8 cellular contexts compared by ENCODE assay signal in genomic region chr9:19174127-19174921, GRCh38. TPM values are rescaled to one million over a fixed set of nuclear protein-coding genes. Genes with fewer than 3 reads are reported as not detected.
A peak's percentile ranks its signal among the peaks of the same experiment; 100 is the strongest.
DNase-seq lines count a peak whose midpoint lies in the region; ATAC-seq, FAIRE-seq and TF ChIP-seq lines count a peak whose summit lies in the region.

No MANE protein-coding gene starts in this region.

- intact Hi-C loops in HepG2 (cut with micrococcal nuclease; ENCODE audit: unreplicated experiment): loop anchor here (1.0 to 5.0 kb wide), 4 partner anchors 10 to 125 kb away; partner anchors contain the start of genes HAUS6 and RRAGA

- no peak overlapping the region for H3K4me3 ChIP-seq in BJ (ENCODE audit: low read depth, low read length)
- H3K4me3 ChIP-seq in choroid plexus epithelial cell (ENCODE audit: low read depth, low read length): no peak overlapping the region
- H3K4me3 ChIP-seq in HepG2 (replicated peaks in 1 of 3; ENCODE audit: insufficient read depth in 1 of 3, low read depth in 2 of 3, low read length in 3 of 3): peak overlapping the region in 1 of 3 experiments; percentile 27; a peak in 2 of 6 replicates

- BruUV-seq in HepG2 (replicated peaks; lab: Mats Ljungman, UMichigan): no TSS peak

- H3K4me1 Mint-ChIP-seq in T-helper 17 cell: peaks cover 21% of the 10 kb centered on the region

- H3K9ac ChIP-seq in HepG2 (ENCODE audit: insufficient read depth, low read depth, low read length): peak overlapping the region; percentile 44

- H3K9me3 ChIP-seq in T-helper 17 cell (ENCODE audit: control insufficient read depth, low read length, poor library complexity, severe bottlenecking): no peaks in the 10 kb centered on the region
- no peaks in the 10 kb centered on the region for H3K9me3 ChIP-seq in HepG2 (ENCODE audit: low read length)

- no peaks in the 10 kb centered on the region for H3K27me3 Mint-ChIP-seq in T-helper 17 cell

- TF ChIP-seq EP300 in HepG2 (IDR thresholded peaks at IDR 0.05; ENCODE audit: low read depth in 2 of 2, low read length in 2 of 2) (no peak), HepG2 (CRISPR knock-in tag; IDR thresholded peaks at IDR 0.05; ENCODE audit: borderline replicate concordance) (no peak)

- WGBS in HepG2 (ENCODE audit: low lambda C conversion rate): 15% methylated on average over 6 of the region's 6 CpGs

- POLR2A ChIA-PET in BJ (lab: Charles Lee): interaction anchor here (0.5 kb wide), 2 partner anchors 50 to 71 kb away, joined by 9 to 12 read pairs; no protein-coding TSS in a partner anchor
- POLR2A ChIA-PET in HepG2 (lab: Yijun Ruan, JAX): interaction anchor here (0.6 to 2.7 kb wide), 16 partner anchors 9 to 125 kb away, joined by 3 to 22 read pairs (median 4); partner anchors contain the start of genes DENND4C and RRAGA

- DNase-seq in BJ (ENCODE audit: low read depth) (peak; percentile 49), NCI-H1105 treated with DMSO at 0.1 percent for 48 hours (lab: John Stamatoyannopoulos, UW) (peak; percentile 42), T-helper 17 cell (no peak), choroid plexus epithelial cell (ENCODE audit: low read depth) (peak; percentile 97), HepG2 (ENCODE audit: low spot score) (peak; percentile 79)
- peak in 4 of 6 experiments; percentile 2 to 42 (median 18) for DNase-seq in stimulated activated naive CD4-positive, alpha-beta T cell (lab: John Stamatoyannopoulos, UW)

- no peaks in the 10 kb centered on the region for H3K79me2 ChIP-seq in HepG2 (ENCODE audit: insufficient read depth, low read length)

- H3K36me3 Mint-ChIP-seq in T-helper 17 cell (ENCODE audit: low read depth): no peaks in the 10 kb centered on the region

- H2AFZ ChIP-seq in HepG2 (ENCODE audit: low read length): peak overlapping the region; percentile 73

- no peak for TF ChIP-seq POLR2A in HepG2 (IDR thresholded peaks at IDR 0.05; ENCODE audit: insufficient read depth in 1 of 2, low read depth in 2 of 2, low read length in 2 of 2)

- ATAC-seq in GM18519 (IDR thresholded peaks at IDR 0.05; ENCODE audit: low FRiP score, unreplicated experiment) (peak; percentile 99), HG02884 (IDR thresholded peaks at IDR 0.05; ENCODE audit: unreplicated experiment) (peak; percentile 98), T-helper 17 cell (peak; percentile 79), HepG2 (peak; percentile 93)

- peak; percentile 67 for FAIRE-seq in HepG2 (lab: Jason Lieb, UNC)

- in situ Hi-C loops in HepG2 (cut with HindIII; ENCODE audit: extremely low pct_ligation_motif_present, low pct_unique_long_range_greater_than_20kb): loop anchor here (5.0 kb wide), 1 partner anchor 47 kb away; the partner anchor contains the start of gene PLIN2

- H3K4me2 ChIP-seq in HepG2 (ENCODE audit: low read depth, low read length): peak overlapping the region; percentile 54

- peak overlapping the region; percentile 90 for H3K27ac Mint-ChIP-seq in T-helper 17 cell

- TF ChIP-seq RAD21 in HepG2 (CRISPR knock-in tag; IDR thresholded peaks at IDR 0.05): peak; percentile 79

- no peaks in the 10 kb centered on the region for H3K36me3 ChIP-seq in BJ (ENCODE audit: control insufficient read depth, insufficient read depth, low read length)
- H3K36me3 ChIP-seq in HepG2 (replicated peaks in 1 of 2; ENCODE audit: control insufficient read depth in 1 of 2, insufficient read depth in 2 of 2, low read length in 2 of 2): no peaks in the 10 kb centered on the region

- no peak overlapping the region for H3K4me3 Mint-ChIP-seq in T-helper 17 cell

- H3K27ac ChIP-seq in HepG2 (ENCODE audit: extremely low read length, insufficient read depth, low read length): peak overlapping the region; percentile 49

- peaks cover 45% of the 10 kb centered on the region for H3K4me1 ChIP-seq in HepG2 (ENCODE audit: insufficient read depth, low read length)

- H4K20me1 ChIP-seq in HepG2 (ENCODE audit: insufficient read depth, low read length): no peaks in the 10 kb centered on the region

- TF ChIP-seq CTCF in BJ (IDR thresholded peaks at IDR 0.05; ENCODE audit: insufficient read depth, low read depth, low read length): peak; percentile 49
- TF ChIP-seq CTCF in choroid plexus epithelial cell (conservative IDR thresholded peaks at IDR 0.05; ENCODE audit: low read depth, low read length): peak; percentile 69
- peak; percentile 76 for TF ChIP-seq CTCF in HepG2 (CRISPR knock-in tag; IDR thresholded peaks at IDR 0.05)

- CTCF ChIA-PET in BJ (lab: Yijun Ruan, JAX): interaction anchor here (0.6 to 2.9 kb wide), 22 partner anchors 9 to 862 kb away, joined by 3 to 19 read pairs (median 4); partner anchors contain the start of gene RRAGA
- CTCF ChIA-PET in HepG2 (lab: Yijun Ruan, JAX; ENCODE audit: low intra/inter-chr PET ratio, low total read pairs): interaction anchor here (0.7 to 2.9 kb wide), 4 partner anchors 52 to 126 kb away, joined by 3 to 20 read pairs (median 10); partner anchors contain the start of gene RRAGA

- H3K27me3 ChIP-seq in BJ (ENCODE audit: control insufficient read depth, insufficient read depth, low read length) (no peaks in the 10 kb centered on the region), HepG2 (ENCODE audit: control insufficient read depth in 1 of 2, insufficient read depth in 2 of 2, low read length in 2 of 2) (no peaks in the 10 kb centered on the region)

TF ChIP-seq in HepG2, 621 proteins besides CTCF, POLR2A, EP300 and RAD21 (continues in another document):
- TF ChIP-seq ZNF776 (CRISPR knock-in tag; IDR thresholded peaks at IDR 0.05) (no peak), RARG (CRISPR knock-in tag; IDR thresholded peaks at IDR 0.05; ENCODE audit: low read depth) (no peak), SOX5 (CRISPR knock-in tag; IDR thresholded peaks at IDR 0.05; ENCODE audit: borderline replicate concordance) (0 out of 2 replicates have a peak, but pooled peaks have one; percentile 30), RFX3 (CRISPR knock-in tag; IDR thresholded peaks at IDR 0.05) (no peak), ZNF761 (CRISPR knock-in tag; conservative IDR thresholded peaks at IDR 0.05) (no peak), EHMT2 (IDR thresholded peaks at IDR 0.05; ENCODE audit: borderline replicate concordance, low read depth, low read length) (0 out of 2 replicates have a peak, but pooled peaks have one; percentile 35), CEBPG (CRISPR knock-in tag; IDR thresholded peaks at IDR 0.05) (peak; percentile 71), PHB2 (IDR thresholded peaks at IDR 0.05; ENCODE audit: partially characterized antibody) (no peak)

RNA-seq across cellular contexts. Expression of gene PLIN2, which starts 47.0 kb away (rescaled TPM):
- polyA plus RNA-seq in BJ (2011; rRNA removed) (143 and 158 TPM in 2 replicates), HepG2 (2011; rRNA removed) (822 and 951 TPM in 2 replicates)
- polyA minus RNA-seq in BJ (2011; rRNA and poly(A)+ RNA removed): 149 and 353 TPM in 2 replicates
- total RNA-seq in T-helper 17 cell (10 to 100 TPM; 65.7 to 66.2 TPM), HepG2 (2016; rRNA removed; fragmentation: Illumina TruSeq; extraction: Trizol) (173 and 246 TPM in 2 replicates)
- 50.1 and 56.5 TPM in 2 replicates for total RNA-seq in HepG2 (2016; cell fraction: cytosol; rRNA removed; fragmentation: Illumina TruSeq; extraction: Trizol; ENCODE audit: low read depth)
- total RNA-seq in HepG2 (2016; cell fraction: insoluble cytoplasmic fraction; rRNA removed; fragmentation: Illumina TruSeq; extraction: Trizol): 166 and 239 TPM in 2 replicates
- 84.9 and 96.5 TPM in 2 replicates for total RNA-seq in HepG2 (2016; cell fraction: membrane; rRNA removed; fragmentation: Illumina TruSeq; extraction: Trizol)
- total RNA-seq in HepG2 (2016; cell fraction: nucleus; rRNA removed; fragmentation: Illumina TruSeq; extraction: Trizol): 91.2 and 93.1 TPM in 2 replicates
- 1,188 and 1,378 TPM in 2 replicates for polyA plus RNA-seq in HepG2 (2011; cell fraction: cytosol; rRNA removed)
- polyA plus RNA-seq in HepG2 (2011; cell fraction: nucleus; rRNA removed): 444 and 605 TPM in 2 replicates
- polyA plus RNA-seq in HepG2 (2012): 656 and 669 TPM in 2 replicates
- 43.1 and 46.9 TPM in 2 replicates for polyA plus RNA-seq in HepG2 (2016; cell fraction: cytosol; fragmentation: Illumina TruSeq; extraction: Trizol; ENCODE audit: low read depth)
- 237 and 238 TPM in 2 replicates for polyA plus RNA-seq in HepG2 (2016; cell fraction: insoluble cytoplasmic fraction; fragmentation: Illumina TruSeq; extraction: Trizol; ENCODE audit: low read depth)
- polyA plus RNA-seq in HepG2 (2016; cell fraction: membrane; fragmentation: Illumina TruSeq; extraction: Trizol; ENCODE audit: low read depth): 58.7 and 59.1 TPM in 2 replicates
- 110 and 124 TPM in 2 replicates for polyA plus RNA-seq in HepG2 (2016; cell fraction: nucleus; fragmentation: Illumina TruSeq; extraction: Trizol; ENCODE audit: insufficient read depth, low read depth)
- 19.7 and 3,602 TPM in 2 replicates for polyA minus RNA-seq in HepG2 (2011; rRNA and poly(A)+ RNA removed; ENCODE audit: low replicate concordance)
- polyA minus RNA-seq in HepG2 (2011; cell fraction: cytosol; rRNA and poly(A)+ RNA removed): 634 and 723 TPM in 2 replicates
- 230 and 413 TPM in 2 replicates for polyA minus RNA-seq in HepG2 (2011; cell fraction: nucleus; rRNA and poly(A)+ RNA removed)

RNA-seq across cellular contexts. Expression of gene DENND4C, which starts 56.2 kb away (rescaled TPM):
- 12.2 and 20.9 TPM in 2 replicates for polyA plus RNA-seq in BJ (2011; rRNA removed)
- polyA minus RNA-seq in BJ (2011; rRNA and poly(A)+ RNA removed): 20.7 and 21.7 TPM in 2 replicates
- total RNA-seq in T-helper 17 cell: 10 to 100 TPM; 49.4 to 54.4 TPM
- 27.2 and 37.8 TPM in 2 replicates for total RNA-seq in HepG2 (2016; rRNA removed; fragmentation: Illumina TruSeq; extraction: Trizol)
- total RNA-seq in HepG2 (2016; cell fraction: cytosol; rRNA removed; fragmentation: Illumina TruSeq; extraction: Trizol; ENCODE audit: low read depth): 9.8 and 10.5 TPM in 2 replicates
- 28.0 and 37.6 TPM in 2 replicates for total RNA-seq in HepG2 (2016; cell fraction: insoluble cytoplasmic fraction; rRNA removed; fragmentation: Illumina TruSeq; extraction: Trizol)
- 9.8 and 11.7 TPM in 2 replicates for total RNA-seq in HepG2 (2016; cell fraction: membrane; rRNA removed; fragmentation: Illumina TruSeq; extraction: Trizol)
- total RNA-seq in HepG2 (2016; cell fraction: nucleus; rRNA removed; fragmentation: Illumina TruSeq; extraction: Trizol): 48.3 and 57.3 TPM in 2 replicates
- polyA plus RNA-seq in HepG2 (2011; rRNA removed): 18.0 and 19.1 TPM in 2 replicates
- 7.4 and 12.2 TPM in 2 replicates for polyA plus RNA-seq in HepG2 (2011; cell fraction: cytosol; rRNA removed)
- 14.8 and 19.2 TPM in 2 replicates for polyA plus RNA-seq in HepG2 (2011; cell fraction: nucleus; rRNA removed)
- polyA plus RNA-seq in HepG2 (2012): 13.0 and 14.6 TPM in 2 replicates
- polyA plus RNA-seq in HepG2 (2016; cell fraction: cytosol; fragmentation: Illumina TruSeq; extraction: Trizol; ENCODE audit: low read depth): 0.53 and 0.61 TPM in 2 replicates
- polyA plus RNA-seq in HepG2 (2016; cell fraction: insoluble cytoplasmic fraction; fragmentation: Illumina TruSeq; extraction: Trizol; ENCODE audit: low read depth): 16.1 and 17.3 TPM in 2 replicates
- polyA plus RNA-seq in HepG2 (2016; cell fraction: membrane; fragmentation: Illumina TruSeq; extraction: Trizol; ENCODE audit: low read depth): 1.4 and 2.2 TPM in 2 replicates
- polyA plus RNA-seq in HepG2 (2016; cell fraction: nucleus; fragmentation: Illumina TruSeq; extraction: Trizol; ENCODE audit: insufficient read depth, low read depth): 25.6 and 26.6 TPM in 2 replicates
- 16.1 and 17.5 TPM in 2 replicates for polyA minus RNA-seq in HepG2 (2011; rRNA and poly(A)+ RNA removed; ENCODE audit: low replicate concordance)
- polyA minus RNA-seq in HepG2 (2011; cell fraction: cytosol; rRNA and poly(A)+ RNA removed): 24.1 and 28.7 TPM in 2 replicates
- 136 and 155 TPM in 2 replicates for polyA minus RNA-seq in HepG2 (2011; cell fraction: nucleus; rRNA and poly(A)+ RNA removed)

Comparison
In these comparisons a context has a peak if more than half of its experiments do, and no peak if none do; other contexts are left out.
1. DNase-seq: peak in BJ (single experiment), NCI-H1105 treated with DMSO at 0.1 percent for 48 hours (single experiment), choroid plexus epithelial cell (single experiment), HepG2 (single experiment) and stimulated activated naive CD4-positive, alpha-beta T cell (4 of 6); none in T-helper 17 cell (0 of 3).
2. Peak in every context shown above with its lines, with median percentiles within 50 percentile points of each other: CTCF ChIP-seq and ATAC-seq.